5 cellular contexts compared by ENCODE assay signal in genomic region chr6:8832695-8833094, GRCh38.
DNase-seq lines count a peak whose midpoint lies in the region; ATAC-seq, FAIRE-seq and TF ChIP-seq lines count a peak whose summit lies in the region.
"Not testable (repeated sequence)": the region's sequence is repeated elsewhere in the genome, so short reads cannot be mapped to it uniquely, and the experiment has no call there.

No MANE protein-coding gene starts in this region.

- not testable (repeated sequence) for TF ChIP-seq EP300 in A549 (IDR thresholded peaks at IDR 0.05)

- not testable (repeated sequence) for H3K36me3 Mint-ChIP-seq in CD14-positive monocyte, WTC11

- not testable (repeated sequence) for DNase-seq in A549 (ENCODE audit: low read depth in 1 of 2, low spot score in 1 of 2); CD14-positive monocyte (ENCODE audit: low spot score); HL-60 (ENCODE audit: low read depth in 1 of 2, low spot score in 1 of 2); WTC11 (ENCODE audit: low spot score)

- not testable (repeated sequence) for H3K27me3 Mint-ChIP-seq in CD14-positive monocyte (ENCODE audit: low read depth in 3 of 3); WTC11 (ENCODE audit: low read depth)

- peak overlapping the region in 6 of 7 donors; percentile 86 to 96 (median 93) for H3K27ac Mint-ChIP-seq in CD14-positive monocyte
- not testable (repeated sequence) for H3K27ac Mint-ChIP-seq in WTC11

- 19% methylated on average over 3 of the region's 3 CpGs for WGBS in A549 (ENCODE audit: missing lambda C conversion rate)

- TF ChIP-seq RAD21 in A549 (conservative IDR thresholded peaks at IDR 0.05 in 1 of 2, IDR thresholded peaks at IDR 0.05 in 1 of 2): not testable (repeated sequence)

- not testable (repeated sequence) for TF ChIP-seq CTCF in A549 (IDR thresholded peaks at IDR 0.05); CD14-positive monocyte (IDR thresholded peaks at IDR 0.05); HEK293 (tag by site-specific recombination; IDR thresholded peaks at IDR 0.05); HL-60 (IDR thresholded peaks at IDR 0.05; ENCODE audit: insufficient read depth, low read length); WTC11 (IDR thresholded peaks at IDR 0.05)

- H3K36me3 ChIP-seq in HEK293 (ENCODE audit: control insufficient read depth in 2 of 2, insufficient read depth in 1 of 2, low read length in 2 of 2): not testable (repeated sequence)

- not testable (repeated sequence) for H3K4me1 ChIP-seq in A549; HEK293 (ENCODE audit: control insufficient read depth, insufficient read depth, low read length)

- CTCF ChIA-PET in A549 (lab: Yijun Ruan, JAX); HEK293 (lab: Yijun Ruan, JAX); WTC11 (lab: Charles Lee): not testable (repeated sequence)

- not testable (repeated sequence) for H3K4me2 ChIP-seq in A549

- FAIRE-seq in A549 (lab: Jason Lieb, UNC): not testable (repeated sequence)

- intact Hi-C loops in CD14-positive monocyte (cut with micrococcal nuclease): not testable (repeated sequence)

- not testable (repeated sequence) for ATAC-seq in A549, WTC11

- not testable (repeated sequence) for H3K4me3 ChIP-seq in A549; HEK293 (ENCODE audit: low read depth, low read length); HL-60 (replicated peaks; ENCODE audit: insufficient read depth, low read length)

- POLR2A ChIA-PET in A549 (lab: Yijun Ruan, JAX); HEK293 (lab: Yijun Ruan, JAX); WTC11 (lab: Charles Lee): not testable (repeated sequence)

- not testable (repeated sequence) for H3K27ac ChIP-seq in A549; HEK293 (ENCODE audit: extremely low read depth, low read depth, low read length)
- H3K27ac ChIP-seq in HL-60 (replicated peaks): peak overlapping the region; percentile 85

- not testable (repeated sequence) for H3K27me3 ChIP-seq in HL-60 (ENCODE audit: insufficient read depth, poor library complexity, severe bottlenecking)

- H3K4me1 Mint-ChIP-seq in CD14-positive monocyte (peaks cover 38% of the 10 kb centered on the region), WTC11 (peaks cover 17% of the 10 kb centered on the region)

- H3K9me3 Mint-ChIP-seq in CD14-positive monocyte, WTC11: not testable (repeated sequence)

- TF ChIP-seq POLR2A in A549 (IDR thresholded peaks at IDR 0.05; ENCODE audit: low read length): not testable (repeated sequence)

- not testable (repeated sequence) for H3K9me3 ChIP-seq in A549; HEK293 (ENCODE audit: control insufficient read depth, insufficient read depth, low read depth, low read length)

- not testable (repeated sequence) for H3K4me3 Mint-ChIP-seq in CD14-positive monocyte, WTC11

TF ChIP-seq in A549, 52 proteins besides CTCF, POLR2A, EP300 and RAD21:
- TF ChIP-seq ZC3H11A (IDR thresholded peaks at IDR 0.05): peak; percentile 40

TF ChIP-seq in HEK293, 187 proteins besides CTCF, POLR2A, EP300 and RAD21 (continues in another document):
- TF ChIP-seq ZNF266 (tag by site-specific recombination; IDR thresholded peaks at IDR 0.05; ENCODE audit: low read depth) (peak; percentile 36; the same call in 1 of the 2 replicates), ZNF202 (tag by site-specific recombination; IDR thresholded peaks at IDR 0.05; ENCODE audit: borderline replicate concordance) (peak; percentile 42; the same call in 1 of the 2 replicates), ZNF629 (tag by site-specific recombination; IDR thresholded peaks at IDR 0.05) (peak; percentile 15; the same call in 1 of the 2 replicates), ZNF341 (tag by site-specific recombination; IDR thresholded peaks at IDR 0.05; ENCODE audit: low read depth) (peak; percentile 34; the same call in 1 of the 2 replicates), REST (tag by site-specific recombination; IDR thresholded peaks at IDR 0.05) (peak; percentile 45; the same call in 1 of the 2 replicates), ZNF394 (tag by site-specific recombination; IDR thresholded peaks at IDR 0.05; ENCODE audit: borderline replicate concordance) (peak; percentile 89)

TF ChIP-seq in WTC11, 78 proteins besides CTCF, POLR2A, EP300 and RAD21:
- 0 out of 2 replicates have a peak, but pooled peaks have one; percentile 8 for TF ChIP-seq HMGA2 (CRISPR knock-in tag; IDR thresholded peaks at IDR 0.05)
